33 cellular contexts compared by ENCODE assay signal in genomic region chr4:23516719-23517118, GRCh38.
"Had no signal": no experiment of that assay in that cellular context is flagged by ENCODE, and none has a peak within 500 bp of the region (broad histone marks: within the 10 kb centered on the region; RNA-seq: fewer than 3 reads in every experiment).

No MANE protein-coding gene starts in this region.

- FAIRE-seq: astrocyte, endometrium, frontal cortex, pancreas, urothelium cell line had no signal

- H3K36me3 ChIP-seq: breast epithelium, colonic mucosa, esophagus squamous epithelium, pancreas, right atrium auricular region, spleen, tibial nerve had no signal

- H3K27ac Mint-ChIP-seq: activated CD4-positive, alpha-beta memory T cell treated with anti-CD3 and anti-CD28 coated beads, Interleukin-2, amount 10 ng/mL, durations not matched to agents 7 days and 5 days; activated CD4-positive, alpha-beta T cell treated with anti-CD3 and anti-CD28 coated beads, Interleukin-2, amount 10 ng/mL, durations not matched to agents 7 days and 5 days; activated T-helper 17 cell treated with anti-CD3 and anti-CD28 coated beads, Interleukin-2, amount 50 U/mL, for 72 hours; mesothelial cell of epicardium; naive thymus-derived CD8-positive, alpha-beta T cell had no signal

- H3K4me3 Mint-ChIP-seq: activated CD4-positive, alpha-beta memory T cell treated with anti-CD3 and anti-CD28 coated beads, Interleukin-2, amount 10 ng/mL, durations not matched to agents 7 days and 5 days; activated CD4-positive, alpha-beta T cell treated with anti-CD3 and anti-CD28 coated beads, Interleukin-2, amount 10 ng/mL, durations not matched to agents 7 days and 5 days; activated T-cell treated with anti-CD3 and anti-CD28 coated beads, Interleukin-2, amount 50 U/mL, for 4 hours; activated T-helper 17 cell treated with anti-CD3 and anti-CD28 coated beads, Interleukin-2, amount 50 U/mL, for 72 hours; central memory CD8-positive, alpha-beta T cell; mesothelial cell of epicardium; naive thymus-derived CD8-positive, alpha-beta T cell; neural crest cell had no signal

- H2AFZ ChIP-seq: hepatocyte had no signal

- H3K27ac ChIP-seq: breast epithelium, colonic mucosa, epithelial cell of prostate, esophagus squamous epithelium, hepatocyte, pancreas, psoas muscle, right atrium auricular region, spleen, tibial nerve had no signal

- H3K9me3 ChIP-seq: breast epithelium, colonic mucosa, esophagus squamous epithelium, pancreas, psoas muscle, right atrium auricular region had no signal

- H3K27me3 Mint-ChIP-seq: activated CD4-positive, alpha-beta memory T cell treated with anti-CD3 and anti-CD28 coated beads, Interleukin-2, amount 10 ng/mL, durations not matched to agents 7 days and 5 days; activated CD4-positive, alpha-beta T cell treated with anti-CD3 and anti-CD28 coated beads, Interleukin-2, amount 10 ng/mL, durations not matched to agents 7 days and 5 days; activated T-helper 17 cell treated with anti-CD3 and anti-CD28 coated beads, Interleukin-2, amount 50 U/mL, for 72 hours; central memory CD8-positive, alpha-beta T cell had no signal

- H3K27me3 ChIP-seq: breast epithelium, colonic mucosa, esophagus squamous epithelium, hepatocyte, pancreas, right atrium auricular region, spleen, tibial nerve had no signal

- H3K4me1 Mint-ChIP-seq: activated CD4-positive, alpha-beta memory T cell treated with anti-CD3 and anti-CD28 coated beads, Interleukin-2, amount 10 ng/mL, durations not matched to agents 7 days and 5 days; activated CD4-positive, alpha-beta T cell treated with anti-CD3 and anti-CD28 coated beads, Interleukin-2, amount 10 ng/mL, durations not matched to agents 7 days and 5 days; activated T-helper 17 cell treated with anti-CD3 and anti-CD28 coated beads, Interleukin-2, amount 50 U/mL, for 72 hours; central memory CD8-positive, alpha-beta T cell; mesothelial cell of epicardium; naive thymus-derived CD8-positive, alpha-beta T cell; neural crest cell had no signal

- H3K36me3 Mint-ChIP-seq: mesothelial cell of epicardium; naive thymus-derived CD8-positive, alpha-beta T cell had no signal

- H3K4me2 ChIP-seq: hepatocyte had no signal

- ATAC-seq: activated T-cell treated with anti-CD3 and anti-CD28 coated beads, Interleukin-2, amount 50 U/mL, for 4 hours; activated T-helper 17 cell treated with anti-CD3 and anti-CD28 coated beads, Interleukin-2, amount 50 U/mL, for 72 hours; left ventricle myocardium superior; naive thymus-derived CD8-positive, alpha-beta T cell; pancreas; psoas muscle had no signal

- DNase-seq: activated CD4-positive, alpha-beta memory T cell treated with anti-CD3 and anti-CD28 coated beads, Interleukin-2, amount 10 ng/mL, durations not matched to agents 7 days and 5 days; activated CD4-positive, alpha-beta T cell treated with anti-CD3 and anti-CD28 coated beads, Interleukin-2, amount 10 ng/mL, durations not matched to agents 7 days and 5 days; activated CD4-positive, CD25-positive, alpha-beta regulatory T cell treated with anti-CD3 and anti-CD28 coated beads, Interleukin-2, amount 50 U/mL, for 72 hours; activated gamma-delta T cell treated with Interleukin-2 at 50 U/mL for 16 hours; activated naive CD4-positive, alpha-beta T cell treated with anti-CD3 and anti-CD28 coated beads, Interleukin-2, amount 50 U/mL, for 16 hours; activated T-cell treated with anti-CD3 and anti-CD28 coated beads, Interleukin-2, amount 50 U/mL, for 4 hours; amniotic stem cell; colonic mucosa; effector CD8-positive, alpha-beta T cell; esophagus squamous epithelium; islet precursor cell; left ventricle myocardium superior; naive thymus-derived CD8-positive, alpha-beta T cell; nucleus accumbens; pancreas; psoas muscle; spleen; stimulated activated CD4-positive, alpha-beta T cell treated with anti-CD3 and anti-CD28 coated beads, Interleukin-2, amount 100 ng/mL, for 48 hours; stimulated activated naive CD4-positive, alpha-beta T cell treated with Interleukin-2 at 50 U/mL for 16 hours; T-helper 2 cell had no signal

- H3K4me1 ChIP-seq: breast epithelium, colonic mucosa, esophagus squamous epithelium, pancreas, psoas muscle, right atrium auricular region, spleen, tibial nerve had no signal

- H3K79me2 ChIP-seq: hepatocyte had no signal

- H3K4me3 ChIP-seq: breast epithelium, colonic mucosa, esophagus squamous epithelium, hepatocyte, pancreas, psoas muscle, right atrium auricular region, spleen, tibial nerve had no signal
